Comparison of ENCODE assay signal across 18 cellular contexts in genomic region chr15:64515196-64515595, GRCh38. TPM values are rescaled to one million over a fixed set of nuclear protein-coding genes. Genes with fewer than 3 reads are reported as not detected.
DNase-seq lines count a peak whose midpoint lies in the region; ATAC-seq and TF ChIP-seq lines count a peak whose summit lies in the region.
"Had no signal": no experiment of that assay in that cellular context is flagged by ENCODE, and none has a peak within 500 bp of the region (broad histone marks: within the 10 kb centered on the region; RNA-seq: fewer than 3 reads in every experiment).

No MANE protein-coding gene starts in this region.

- H3K9me3 Mint-ChIP-seq in CD4-positive, alpha-beta T cell = no peaks in the 10 kb centered on the region
- no peaks in the 10 kb centered on the region for H3K9me3 Mint-ChIP-seq in GM23338
- H3K9me3 Mint-ChIP-seq in brain = no peaks in the 10 kb centered on the region
- H3K9me3 Mint-ChIP-seq: natural killer cell treated with Interleukin-12 subunit alpha and Interleukin-12 subunit beta and Interleukin-15 and Interleukin-18, amount 100 ng/mL, for 72 hours had no signal

- intact Hi-C loops in CD4-positive, alpha-beta T cell (cut with DNase I, micrococcal nuclease) = no loop called here
- intact Hi-C loops in gastrocnemius medialis (cut with DNase I; ENCODE audit: low total_unique reads) (no loop called here), posterior vena cava (cut with DNase I) (no loop called here)

- peak overlapping the region; percentile 7 for H3K4me3 ChIP-seq in GM23338
- H3K4me3 ChIP-seq in gastrocnemius medialis = no peak overlapping the region
- H3K4me3 ChIP-seq: GM12878, right atrium auricular region, tibial nerve had no signal

- no peaks in the 10 kb centered on the region for H3K27me3 ChIP-seq in CD4-positive, alpha-beta T cell (ENCODE audit: control insufficient read depth, insufficient read depth, low read length)
- H3K27me3 ChIP-seq in GM23338 (ENCODE audit: insufficient read depth) (no peaks in the 10 kb centered on the region), gastrocnemius medialis (no peaks in the 10 kb centered on the region)
- H3K27me3 ChIP-seq: BE2C, right atrium auricular region, tibial nerve had no signal

- H3K4me1 Mint-ChIP-seq in CD4-positive, alpha-beta T cell (ENCODE audit: low read depth) = peaks cover 84% of the 10 kb centered on the region
- H3K4me1 Mint-ChIP-seq in GM23338 (peaks cover 26% of the 10 kb centered on the region), brain (peaks cover 58% of the 10 kb centered on the region)

- H3K36me3 Mint-ChIP-seq in CD4-positive, alpha-beta T cell (ENCODE audit: low read depth) = peaks cover 25% of the 10 kb centered on the region
- peaks cover 3% of the 10 kb centered on the region; the same call in 1 of the 3 replicates for H3K36me3 Mint-ChIP-seq in GM23338 (ENCODE audit: low read depth)
- H3K36me3 Mint-ChIP-seq in brain = peaks cover 40% of the 10 kb centered on the region
- H3K36me3 Mint-ChIP-seq: natural killer cell treated with Interleukin-12 subunit alpha and Interleukin-12 subunit beta and Interleukin-15 and Interleukin-18, amount 100 ng/mL, for 72 hours had no signal

- H3K4me3 Mint-ChIP-seq in CD4-positive, alpha-beta T cell = peak overlapping the region; percentile 75
- H3K4me3 Mint-ChIP-seq in GM23338 = no peak overlapping the region
- H3K4me3 Mint-ChIP-seq in brain = no peak overlapping the region
- H3K4me3 Mint-ChIP-seq: natural killer cell treated with Interleukin-12 subunit alpha and Interleukin-12 subunit beta and Interleukin-15 and Interleukin-18, amount 100 ng/mL, for 72 hours had no signal

- H3K9me3 ChIP-seq in CD4-positive, alpha-beta T cell (ENCODE audit: control insufficient read depth, low read length) = no peaks in the 10 kb centered on the region
- no peaks in the 10 kb centered on the region for H3K9me3 ChIP-seq in gastrocnemius medialis
- H3K9me3 ChIP-seq: BE2C, right atrium auricular region, tibial nerve had no signal

- H3K36me3 ChIP-seq in GM23338 (ENCODE audit: insufficient read depth) = no peaks in the 10 kb centered on the region
- no peaks in the 10 kb centered on the region for H3K36me3 ChIP-seq in gastrocnemius medialis
- H3K36me3 ChIP-seq: right atrium auricular region had no signal

- no peaks in the 10 kb centered on the region for H3F3A ChIP-seq in GM23338 (replicated peaks; ENCODE audit: low read depth)

- POLR2A ChIA-PET in CD4-positive, alpha-beta T cell (lab: Charles Lee) = interaction anchor here (0.7 to 2.6 kb wide), 3 partner anchors 12 to 1010 kb away, joined by 3 to 21 read pairs (median 3); partner anchors contain the start of gene USP3

- in situ Hi-C loops in gastrocnemius medialis (cut with MboI; ENCODE audit: low sequenced_read_pairs in 4 of 4) = no loop called here

- H3K4me1 ChIP-seq in GM23338 (ENCODE audit: insufficient read depth) = peaks cover 20% of the 10 kb centered on the region
- peaks cover 8 to 11% of the 10 kb centered on the region in 2 donors for H3K4me1 ChIP-seq in gastrocnemius medialis

- no peak for TF ChIP-seq CTCF in CD4-positive, alpha-beta T cell (IDR thresholded peaks at IDR 0.05)
- TF ChIP-seq CTCF in GM23338 (conservative IDR thresholded peaks at IDR 0.05; ENCODE audit: low read depth in 2 of 2) (no peak), brain (conservative IDR thresholded peaks at IDR 0.05) (no peak), gastrocnemius medialis (IDR thresholded peaks at IDR 0.05 in 4 of 5, conservative IDR thresholded peaks at IDR 0.05 in 1 of 5) (no peak)

- peak overlapping the region; percentile 51 for H3K27ac ChIP-seq in CD4-positive, alpha-beta T cell (ENCODE audit: low read depth, low read length)
- H3K27ac ChIP-seq in GM23338 (ENCODE audit: low read depth) = peak overlapping the region; percentile 82
- H3K27ac ChIP-seq in gastrocnemius medialis = no peak overlapping the region
- H3K27ac ChIP-seq: HL-60, right atrium auricular region, tibial nerve had no signal

- H2AFZ ChIP-seq in GM23338 = no peak overlapping the region

- H4K20me1 ChIP-seq in GM23338 (replicated peaks; ENCODE audit: insufficient read depth) = peaks cover 45% of the 10 kb centered on the region

- H3K9me2 ChIP-seq in GM23338 (ENCODE audit: insufficient read depth) = no peaks in the 10 kb centered on the region

- TF ChIP-seq POLR2A in gastrocnemius medialis (IDR thresholded peaks at IDR 0.05) = no peak

- no peaks in the 10 kb centered on the region for H3K27me3 Mint-ChIP-seq in CD4-positive, alpha-beta T cell
- peaks cover 5% of the 10 kb centered on the region for H3K27me3 Mint-ChIP-seq in GM23338 (ENCODE audit: insufficient read depth, low read depth, poor library complexity)
- H3K27me3 Mint-ChIP-seq in brain = peaks cover 2% of the 10 kb centered on the region
- H3K27me3 Mint-ChIP-seq: natural killer cell treated with Interleukin-12 subunit alpha and Interleukin-12 subunit beta and Interleukin-15 and Interleukin-18, amount 100 ng/mL, for 72 hours had no signal

- no peak for ATAC-seq in CD4-positive, alpha-beta T cell (ENCODE audit: poor library complexity)
- ATAC-seq in GM23338 (peak; percentile 62), gastrocnemius medialis (no peak)
- ATAC-seq: natural killer cell treated with Interleukin-12 subunit alpha and Interleukin-12 subunit beta and Interleukin-15 and Interleukin-18, amount 100 ng/mL, for 72 hours had no signal

- peaks cover 97% of the 10 kb centered on the region for H3K79me2 ChIP-seq in GM23338 (replicated peaks; ENCODE audit: insufficient read depth)

- peak overlapping the region; percentile 53 for H3K4me2 ChIP-seq in GM23338

- peak overlapping the region; percentile 89 for H3K27ac Mint-ChIP-seq in CD4-positive, alpha-beta T cell
- no peak overlapping the region; the same call in 1 of the 2 replicates for H3K27ac Mint-ChIP-seq in GM23338
- peak overlapping the region in 4 of 5 experiments; percentile 15 to 63 (median 19) for H3K27ac Mint-ChIP-seq in brain

- DNase-seq in CD4-positive, alpha-beta T cell = no peak
- DNase-seq in GM23338 (ENCODE audit: low spot score) = no peak
- peak; percentile 48 for DNase-seq in medulla oblongata (ENCODE audit: extremely low spot score)
- DNase-seq in 8988T = no peak
- no peak for DNase-seq in HT-29 (ENCODE audit: low spot score)
- no peak for DNase-seq in gastrocnemius medialis
- DNase-seq in posterior vena cava (ENCODE audit: low spot score) = no peak
- DNase-seq: BE2C, glutamatergic neuron, NCI-H2029, NCI-H774, Right ventricle myocardium superior had no signal

- CTCF ChIA-PET in CD4-positive, alpha-beta T cell (lab: Charles Lee) = no interaction called here

TF ChIP-seq in GM23338, 12 proteins besides CTCF, POLR2A, EP300 and RAD21 (continues in another document):
- TF ChIP-seq CREB1 (CRISPR knock-in tag; IDR thresholded peaks at IDR 0.05; ENCODE audit: low read depth) = no peak
- TF ChIP-seq JUNB (IDR thresholded peaks at IDR 0.05; ENCODE audit: unreplicated experiment) = no peak
- TF ChIP-seq EZH2phosphoT487 (IDR thresholded peaks at IDR 0.05; ENCODE audit: unreplicated experiment) = no peak
- TF ChIP-seq STAT1 (IDR thresholded peaks at IDR 0.05; ENCODE audit: unreplicated experiment) = no peak
- no peak for TF ChIP-seq ETS1 (IDR thresholded peaks at IDR 0.05)

RNA-seq across cellular contexts. Expression of gene ZNF609, which starts 54.8 kb away (rescaled TPM):
- total RNA-seq in CD4-positive, alpha-beta T cell = 10 to 100 TPM; 62.4 to 65.3 TPM
- 34.2 and 40.2 TPM in 2 replicates for total RNA-seq in GM23338 (2014; rRNA removed; shearing (Covaris generic))
- polyA plus RNA-seq in GM23338 (2016; fragmentation: Nextera tagmentation; extraction: Ambion mirVana) (26.4 and 29.6 TPM in 2 replicates), brain (ENCODE audit: insufficient read depth, low read depth, low replicate concordance) (29.4 TPM)
- total RNA-seq in HT-29 (2014; rRNA removed; shearing (Covaris generic)) = 19.4 and 22.8 TPM in 2 replicates
- total RNA-seq in gastrocnemius medialis (10 to 100 TPM; 10.3 to 16.5 (median 12.4) TPM), posterior vena cava (10 to 100 TPM; 28.1 to 32.8 TPM)

Comparison
In these comparisons a context has a peak if more than half of its experiments do, and no peak if none do; other contexts are left out.
1. H3K27ac ChIP-seq: peak in CD4-positive, alpha-beta T cell (single experiment) and GM23338 (single experiment); none in gastrocnemius medialis (0 of 4).